Comparison of ENCODE assay signal across 21 cellular contexts in the genomic region with DNA sequence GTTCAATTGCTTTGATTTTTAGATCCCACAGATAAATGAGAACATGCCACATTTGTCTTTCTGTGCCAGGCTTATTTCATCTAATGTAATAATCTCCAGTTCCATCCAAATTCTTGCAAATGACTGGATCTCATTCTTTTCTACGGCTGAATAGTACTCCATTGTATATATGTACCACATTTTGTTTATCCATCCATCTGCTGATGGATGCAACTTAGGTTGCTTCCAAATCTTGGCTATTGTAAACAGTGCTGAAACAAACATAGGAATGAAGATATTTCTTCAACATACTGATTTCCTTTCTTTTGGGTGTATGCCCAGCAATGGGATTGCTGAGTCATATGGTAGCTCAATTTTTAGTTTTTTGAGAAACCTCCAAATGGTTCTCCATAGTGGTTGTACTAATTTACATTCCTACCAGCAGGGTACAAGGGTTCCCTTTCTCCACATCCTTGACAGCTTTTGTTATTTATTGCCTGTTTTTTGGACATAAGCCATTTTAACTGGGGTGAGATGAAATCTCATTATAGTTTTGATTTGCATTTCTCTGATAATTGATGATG.
DNase-seq lines count a peak whose midpoint lies in the region; TF ChIP-seq lines count a peak whose summit lies in the region.
"Had no signal": no experiment of that assay in that cellular context is flagged by ENCODE, and none has a peak within 500 bp of the region (broad histone marks: within the 10 kb centered on the region; RNA-seq: fewer than 3 reads in every experiment).

No MANE protein-coding gene starts in this region.

- no peak overlapping the region for H3K27ac ChIP-seq in endodermal cell (ENCODE audit: low read depth, low read length)
- H3K27ac ChIP-seq: ascending aorta, psoas muscle had no signal

- H3K4me3 ChIP-seq in endodermal cell (ENCODE audit: low read length) (no peak overlapping the region), skeletal muscle cell (ENCODE audit: low read depth, low read length) (no peak overlapping the region)
- H3K4me3 ChIP-seq: ascending aorta, psoas muscle had no signal

- no peaks in the 10 kb centered on the region for H3K9me3 ChIP-seq in endodermal cell (ENCODE audit: control insufficient read depth, low read length)
- H3K9me3 ChIP-seq: ascending aorta, BE2C, psoas muscle had no signal

- no peak overlapping the region for H3K4me3 Mint-ChIP-seq in endodermal cell
- H3K4me3 Mint-ChIP-seq: dendritic cell treated with granulocyte-macrophage colony-stimulating factor and Interleukin-4, amounts not matched to agents 40 ng/mL and 50 ng/mL, for 4 days; memory B cell; nephron; stimulated activated effector memory CD8-positive, alpha-beta T cell treated with anti-CD3 and anti-CD28 coated beads, Interleukin-12 subunit alpha, Interleukin-12 subunit beta, amount 100 ng/mL, for 72 hours had no signal

- CTCF ChIA-PET in HEK293T (lab: Yijun Ruan, JAX) = no interaction called here

- H3K36me3 ChIP-seq in endodermal cell (ENCODE audit: control insufficient read depth, insufficient read depth, low read length) = no peaks in the 10 kb centered on the region
- H3K36me3 ChIP-seq: ascending aorta, BE2C had no signal

- H3K27me3 ChIP-seq in endodermal cell (ENCODE audit: control insufficient read depth, insufficient read depth, low read length, poor library complexity, severe bottlenecking) = no peaks in the 10 kb centered on the region
- H3K27me3 ChIP-seq: ascending aorta, BE2C had no signal

- no peaks in the 10 kb centered on the region for H3K4me1 Mint-ChIP-seq in endodermal cell
- H3K4me1 Mint-ChIP-seq: memory B cell; nephron; stimulated activated effector memory CD8-positive, alpha-beta T cell treated with anti-CD3 and anti-CD28 coated beads, Interleukin-12 subunit alpha, Interleukin-12 subunit beta, amount 100 ng/mL, for 72 hours had no signal

- H3K9ac ChIP-seq in endodermal cell (ENCODE audit: extremely low read depth, low read length, poor library complexity, severe bottlenecking) = no peak overlapping the region

- H3K27ac Mint-ChIP-seq in endodermal cell = no peak overlapping the region
- H3K27ac Mint-ChIP-seq: dendritic cell treated with granulocyte-macrophage colony-stimulating factor and Interleukin-4, amounts not matched to agents 40 ng/mL and 50 ng/mL, for 4 days; memory B cell; nephron; stimulated activated effector memory CD8-positive, alpha-beta T cell treated with anti-CD3 and anti-CD28 coated beads, Interleukin-12 subunit alpha, Interleukin-12 subunit beta, amount 100 ng/mL, for 72 hours had no signal

- WGBS in endodermal cell (ENCODE audit: insufficient coverage in 1 of 2, insufficient read length in 1 of 2), 2 experiments = 100% methylated on average over 1 of the region's 1 CpG

- H3K36me3 Mint-ChIP-seq in endodermal cell (ENCODE audit: low read depth) = no peaks in the 10 kb centered on the region
- H3K36me3 Mint-ChIP-seq: memory B cell; stimulated activated effector memory CD8-positive, alpha-beta T cell treated with anti-CD3 and anti-CD28 coated beads, Interleukin-12 subunit alpha, Interleukin-12 subunit beta, amount 100 ng/mL, for 72 hours had no signal

- no peaks in the 10 kb centered on the region for H3K4me1 ChIP-seq in endodermal cell (ENCODE audit: control insufficient read depth, insufficient read depth, low read length)
- H3K4me1 ChIP-seq: ascending aorta, BE2C, psoas muscle had no signal

- POLR2A ChIA-PET in HEK293T (lab: Yijun Ruan, JAX) = no interaction called here

- peak; percentile 55 for TF ChIP-seq CTCF in endodermal cell (conservative IDR thresholded peaks at IDR 0.05)

- H3K27me3 Mint-ChIP-seq in endodermal cell (ENCODE audit: insufficient read depth) = no peaks in the 10 kb centered on the region
- H3K27me3 Mint-ChIP-seq: dendritic cell treated with granulocyte-macrophage colony-stimulating factor and Interleukin-4, amounts not matched to agents 40 ng/mL and 50 ng/mL, for 4 days; memory B cell had no signal

- H3K9me3 Mint-ChIP-seq in endodermal cell = no peaks in the 10 kb centered on the region
- H3K9me3 Mint-ChIP-seq: dendritic cell treated with granulocyte-macrophage colony-stimulating factor and Interleukin-4, amounts not matched to agents 40 ng/mL and 50 ng/mL, for 4 days; nephron had no signal

- DNase-seq in HEK293T (ENCODE audit: extremely low spot score) (no peak), NCI-H446 treated with DMSO at 0.1 percent for 48 hours (lab: John Stamatoyannopoulos, UW) (peak; percentile 74), endodermal cell (no peak), skeletal muscle cell (ENCODE audit: low read depth) (peak; percentile 34), OCI-M2 (lab: John Stamatoyannopoulos, UW; ENCODE audit: unreplicated experiment) (no peak), NCI-H2196 treated with DMSO at 0.1 percent for 48 hours (lab: John Stamatoyannopoulos, UW; ENCODE audit: unreplicated experiment) (no peak), cortex of kidney (lab: John Stamatoyannopoulos, UW) (no peak)
- DNase-seq: activated CD4-positive, alpha-beta T cell treated with anti-CD3 and anti-CD28 coated beads for 4 hours; activated CD8-positive, alpha-beta memory T cell treated with anti-CD3 and anti-CD28 coated beads, Interleukin-2, amount 50 U/mL, for 4 hours; activated gamma-delta T cell; BE2C; MM.1S; NCI-H1930; NCI-H526; OCI-M1; psoas muscle had no signal

TF ChIP-seq in HEK293T, 16 proteins besides CTCF, POLR2A, EP300 and RAD21:
- no peak for TF ChIP-seq ZNF384 (IDR thresholded peaks at IDR 0.05)
- no peak for TF ChIP-seq L3MBTL2 (conservative IDR thresholded peaks at IDR 0.05)
- 0 out of 2 replicates have a peak, but pooled peaks have one; percentile 5 for TF ChIP-seq PKNOX1 (IDR thresholded peaks at IDR 0.05)

Comparison
In these comparisons a context has a peak if more than half of its experiments do, and no peak if none do; other contexts are left out.
1. DNase-seq: peak in NCI-H446 treated with DMSO at 0.1 percent for 48 hours (single experiment) and skeletal muscle cell (single experiment); none in HEK293T (single experiment), endodermal cell (single experiment), OCI-M2 (single experiment), NCI-H2196 treated with DMSO at 0.1 percent for 48 hours (single experiment) and cortex of kidney (single experiment).